ENCODE assay signal across 1 cellular context in the genomic region with DNA sequence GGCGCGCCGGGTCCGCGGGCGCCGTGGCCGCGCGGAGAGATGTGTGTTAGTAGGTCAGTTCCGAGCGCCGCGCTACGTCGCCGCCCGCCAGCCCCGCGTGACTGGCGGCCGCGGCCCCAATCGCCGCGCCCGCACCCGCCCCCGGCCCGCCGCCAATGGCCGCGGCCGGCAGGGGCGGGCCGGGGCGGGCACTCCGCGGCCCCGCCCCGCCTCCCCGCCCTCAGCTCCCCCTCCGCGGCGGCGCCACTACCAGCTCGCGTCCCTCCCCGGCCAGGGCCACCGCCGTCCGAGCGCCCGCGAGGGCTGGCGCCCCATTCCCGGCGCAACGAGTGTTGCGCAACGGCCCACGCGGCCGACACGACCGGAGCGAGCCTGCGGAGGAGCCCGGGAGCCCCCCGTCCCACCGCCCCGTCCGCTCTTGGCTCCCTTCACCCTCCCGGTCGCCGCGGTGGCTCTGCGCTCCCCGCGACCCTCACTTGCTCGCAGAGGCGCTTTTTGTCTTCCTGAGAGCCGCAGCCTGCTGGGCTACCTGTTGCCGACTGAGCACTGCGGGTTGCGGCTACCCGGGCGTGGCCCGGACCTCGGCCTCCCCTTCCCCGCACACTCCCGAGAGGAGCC.
A peak's percentile ranks its signal among the peaks of the same experiment; 100 is the strongest.
TF ChIP-seq lines count a peak whose summit lies in the region.

A gene with protein sequence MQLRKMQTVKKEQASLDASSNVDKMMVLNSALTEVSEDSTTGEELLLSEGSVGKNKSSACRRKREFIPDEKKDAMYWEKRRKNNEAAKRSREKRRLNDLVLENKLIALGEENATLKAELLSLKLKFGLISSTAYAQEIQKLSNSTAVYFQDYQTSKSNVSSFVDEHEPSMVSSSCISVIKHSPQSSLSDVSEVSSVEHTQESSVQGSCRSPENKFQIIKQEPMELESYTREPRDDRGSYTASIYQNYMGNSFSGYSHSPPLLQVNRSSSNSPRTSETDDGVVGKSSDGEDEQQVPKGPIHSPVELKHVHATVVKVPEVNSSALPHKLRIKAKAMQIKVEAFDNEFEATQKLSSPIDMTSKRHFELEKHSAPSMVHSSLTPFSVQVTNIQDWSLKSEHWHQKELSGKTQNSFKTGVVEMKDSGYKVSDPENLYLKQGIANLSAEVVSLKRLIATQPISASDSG (minus strand): TSS at position 48 of the 618 bp plus-strand sequence. CDS start 13,098 bp downstream, outside the sequence.

TF ChIP-seq in K562, 482 proteins besides CTCF, POLR2A, EP300 and RAD21 (continued from another document and continues in another):
- TF ChIP-seq, protein P1, sequence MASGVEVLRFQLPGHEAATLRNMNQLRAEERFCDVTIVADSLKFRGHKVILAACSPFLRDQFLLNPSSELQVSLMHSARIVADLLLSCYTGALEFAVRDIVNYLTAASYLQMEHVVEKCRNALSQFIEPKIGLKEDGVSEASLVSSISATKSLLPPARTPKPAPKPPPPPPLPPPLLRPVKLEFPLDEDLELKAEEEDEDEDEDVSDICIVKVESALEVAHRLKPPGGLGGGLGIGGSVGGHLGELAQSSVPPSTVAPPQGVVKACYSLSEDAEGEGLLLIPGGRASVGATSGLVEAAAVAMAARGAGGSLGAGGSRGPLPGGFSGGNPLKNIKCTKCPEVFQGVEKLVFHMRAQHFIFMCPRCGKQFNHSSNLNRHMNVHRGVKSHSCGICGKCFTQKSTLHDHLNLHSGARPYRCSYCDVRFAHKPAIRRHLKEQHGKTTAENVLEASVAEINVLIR (CRISPR knock-in tag; IDR thresholded peaks at IDR 0.05): no peak
- TF ChIP-seq MEF2A (IDR thresholded peaks at IDR 0.05; ENCODE audit: control insufficient read depth, low read depth, low read length) (no peak), NR2F6 (CRISPR knock-in tag; IDR thresholded peaks at IDR 0.05) (no peak), KLF1 (tag; IDR thresholded peaks at IDR 0.05) (no peak), PPARD (CRISPR knock-in tag; IDR thresholded peaks at IDR 0.05) (no peak), ZNF778 (CRISPR knock-in tag; IDR thresholded peaks at IDR 0.05) (no peak), CBX5 (IDR thresholded peaks at IDR 0.05; ENCODE audit: borderline replicate concordance, low read depth) (no peak), PHF8 (IDR thresholded peaks at IDR 0.05; ENCODE audit: borderline replicate concordance, low read length) (peak; percentile 65; the same call in 1 of the 2 replicates), ZNF311 (CRISPR knock-in tag; IDR thresholded peaks at IDR 0.05) (no peak)
- TF ChIP-seq, protein P2, sequence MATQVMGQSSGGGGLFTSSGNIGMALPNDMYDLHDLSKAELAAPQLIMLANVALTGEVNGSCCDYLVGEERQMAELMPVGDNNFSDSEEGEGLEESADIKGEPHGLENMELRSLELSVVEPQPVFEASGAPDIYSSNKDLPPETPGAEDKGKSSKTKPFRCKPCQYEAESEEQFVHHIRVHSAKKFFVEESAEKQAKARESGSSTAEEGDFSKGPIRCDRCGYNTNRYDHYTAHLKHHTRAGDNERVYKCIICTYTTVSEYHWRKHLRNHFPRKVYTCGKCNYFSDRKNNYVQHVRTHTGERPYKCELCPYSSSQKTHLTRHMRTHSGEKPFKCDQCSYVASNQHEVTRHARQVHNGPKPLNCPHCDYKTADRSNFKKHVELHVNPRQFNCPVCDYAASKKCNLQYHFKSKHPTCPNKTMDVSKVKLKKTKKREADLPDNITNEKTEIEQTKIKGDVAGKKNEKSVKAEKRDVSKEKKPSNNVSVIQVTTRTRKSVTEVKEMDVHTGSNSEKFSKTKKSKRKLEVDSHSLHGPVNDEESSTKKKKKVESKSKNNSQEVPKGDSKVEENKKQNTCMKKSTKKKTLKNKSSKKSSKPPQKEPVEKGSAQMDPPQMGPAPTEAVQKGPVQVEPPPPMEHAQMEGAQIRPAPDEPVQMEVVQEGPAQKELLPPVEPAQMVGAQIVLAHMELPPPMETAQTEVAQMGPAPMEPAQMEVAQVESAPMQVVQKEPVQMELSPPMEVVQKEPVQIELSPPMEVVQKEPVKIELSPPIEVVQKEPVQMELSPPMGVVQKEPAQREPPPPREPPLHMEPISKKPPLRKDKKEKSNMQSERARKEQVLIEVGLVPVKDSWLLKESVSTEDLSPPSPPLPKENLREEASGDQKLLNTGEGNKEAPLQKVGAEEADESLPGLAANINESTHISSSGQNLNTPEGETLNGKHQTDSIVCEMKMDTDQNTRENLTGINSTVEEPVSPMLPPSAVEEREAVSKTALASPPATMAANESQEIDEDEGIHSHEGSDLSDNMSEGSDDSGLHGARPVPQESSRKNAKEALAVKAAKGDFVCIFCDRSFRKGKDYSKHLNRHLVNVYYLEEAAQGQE (CRISPR knock-in tag; IDR thresholded peaks at IDR 0.05; ENCODE audit: low read depth): 0 out of 2 replicates have a peak, but pooled peaks have one; percentile 45
- TF ChIP-seq, protein P3, sequence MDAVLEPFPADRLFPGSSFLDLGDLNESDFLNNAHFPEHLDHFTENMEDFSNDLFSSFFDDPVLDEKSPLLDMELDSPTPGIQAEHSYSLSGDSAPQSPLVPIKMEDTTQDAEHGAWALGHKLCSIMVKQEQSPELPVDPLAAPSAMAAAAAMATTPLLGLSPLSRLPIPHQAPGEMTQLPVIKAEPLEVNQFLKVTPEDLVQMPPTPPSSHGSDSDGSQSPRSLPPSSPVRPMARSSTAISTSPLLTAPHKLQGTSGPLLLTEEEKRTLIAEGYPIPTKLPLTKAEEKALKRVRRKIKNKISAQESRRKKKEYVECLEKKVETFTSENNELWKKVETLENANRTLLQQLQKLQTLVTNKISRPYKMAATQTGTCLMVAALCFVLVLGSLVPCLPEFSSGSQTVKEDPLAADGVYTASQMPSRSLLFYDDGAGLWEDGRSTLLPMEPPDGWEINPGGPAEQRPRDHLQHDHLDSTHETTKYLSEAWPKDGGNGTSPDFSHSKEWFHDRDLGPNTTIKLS (IDR thresholded peaks at IDR 0.05; ENCODE audit: borderline replicate concordance, low read depth): no peak
- TF ChIP-seq, protein P4, sequence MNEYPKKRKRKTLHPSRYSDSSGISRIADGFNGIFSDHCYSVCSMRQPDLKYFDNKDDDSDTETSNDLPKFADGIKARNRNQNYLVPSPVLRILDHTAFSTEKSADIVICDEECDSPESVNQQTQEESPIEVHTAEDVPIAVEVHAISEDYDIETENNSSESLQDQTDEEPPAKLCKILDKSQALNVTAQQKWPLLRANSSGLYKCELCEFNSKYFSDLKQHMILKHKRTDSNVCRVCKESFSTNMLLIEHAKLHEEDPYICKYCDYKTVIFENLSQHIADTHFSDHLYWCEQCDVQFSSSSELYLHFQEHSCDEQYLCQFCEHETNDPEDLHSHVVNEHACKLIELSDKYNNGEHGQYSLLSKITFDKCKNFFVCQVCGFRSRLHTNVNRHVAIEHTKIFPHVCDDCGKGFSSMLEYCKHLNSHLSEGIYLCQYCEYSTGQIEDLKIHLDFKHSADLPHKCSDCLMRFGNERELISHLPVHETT (CRISPR knock-in tag; conservative IDR thresholded peaks at IDR 0.05 in 1 of 2, IDR thresholded peaks at IDR 0.05 in 1 of 2): 0 out of 4 replicates have a peak, but pooled peaks of 1 of the 2 experiments have one; percentile 35
- TF ChIP-seq, protein P5, sequence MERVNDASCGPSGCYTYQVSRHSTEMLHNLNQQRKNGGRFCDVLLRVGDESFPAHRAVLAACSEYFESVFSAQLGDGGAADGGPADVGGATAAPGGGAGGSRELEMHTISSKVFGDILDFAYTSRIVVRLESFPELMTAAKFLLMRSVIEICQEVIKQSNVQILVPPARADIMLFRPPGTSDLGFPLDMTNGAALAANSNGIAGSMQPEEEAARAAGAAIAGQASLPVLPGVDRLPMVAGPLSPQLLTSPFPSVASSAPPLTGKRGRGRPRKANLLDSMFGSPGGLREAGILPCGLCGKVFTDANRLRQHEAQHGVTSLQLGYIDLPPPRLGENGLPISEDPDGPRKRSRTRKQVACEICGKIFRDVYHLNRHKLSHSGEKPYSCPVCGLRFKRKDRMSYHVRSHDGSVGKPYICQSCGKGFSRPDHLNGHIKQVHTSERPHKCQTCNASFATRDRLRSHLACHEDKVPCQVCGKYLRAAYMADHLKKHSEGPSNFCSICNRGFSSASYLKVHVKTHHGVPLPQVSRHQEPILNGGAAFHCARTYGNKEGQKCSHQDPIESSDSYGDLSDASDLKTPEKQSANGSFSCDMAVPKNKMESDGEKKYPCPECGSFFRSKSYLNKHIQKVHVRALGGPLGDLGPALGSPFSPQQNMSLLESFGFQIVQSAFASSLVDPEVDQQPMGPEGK (CRISPR knock-in tag; IDR thresholded peaks at IDR 0.05; ENCODE audit: borderline replicate concordance): no peak
- TF ChIP-seq, protein P6, sequence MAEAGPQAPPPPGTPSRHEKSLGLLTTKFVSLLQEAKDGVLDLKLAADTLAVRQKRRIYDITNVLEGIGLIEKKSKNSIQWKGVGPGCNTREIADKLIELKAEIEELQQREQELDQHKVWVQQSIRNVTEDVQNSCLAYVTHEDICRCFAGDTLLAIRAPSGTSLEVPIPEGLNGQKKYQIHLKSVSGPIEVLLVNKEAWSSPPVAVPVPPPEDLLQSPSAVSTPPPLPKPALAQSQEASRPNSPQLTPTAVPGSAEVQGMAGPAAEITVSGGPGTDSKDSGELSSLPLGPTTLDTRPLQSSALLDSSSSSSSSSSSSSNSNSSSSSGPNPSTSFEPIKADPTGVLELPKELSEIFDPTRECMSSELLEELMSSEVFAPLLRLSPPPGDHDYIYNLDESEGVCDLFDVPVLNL (CRISPR knock-in tag; IDR thresholded peaks at IDR 0.05; ENCODE audit: low read depth): no peak
- TF ChIP-seq, protein P7, sequence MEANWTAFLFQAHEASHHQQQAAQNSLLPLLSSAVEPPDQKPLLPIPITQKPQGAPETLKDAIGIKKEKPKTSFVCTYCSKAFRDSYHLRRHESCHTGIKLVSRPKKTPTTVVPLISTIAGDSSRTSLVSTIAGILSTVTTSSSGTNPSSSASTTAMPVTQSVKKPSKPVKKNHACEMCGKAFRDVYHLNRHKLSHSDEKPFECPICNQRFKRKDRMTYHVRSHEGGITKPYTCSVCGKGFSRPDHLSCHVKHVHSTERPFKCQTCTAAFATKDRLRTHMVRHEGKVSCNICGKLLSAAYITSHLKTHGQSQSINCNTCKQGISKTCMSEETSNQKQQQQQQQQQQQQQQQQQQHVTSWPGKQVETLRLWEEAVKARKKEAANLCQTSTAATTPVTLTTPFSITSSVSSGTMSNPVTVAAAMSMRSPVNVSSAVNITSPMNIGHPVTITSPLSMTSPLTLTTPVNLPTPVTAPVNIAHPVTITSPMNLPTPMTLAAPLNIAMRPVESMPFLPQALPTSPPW (CRISPR knock-in tag; IDR thresholded peaks at IDR 0.05): peak; percentile 19; the same call in 1 of the 2 replicates
- TF ChIP-seq, protein P8, sequence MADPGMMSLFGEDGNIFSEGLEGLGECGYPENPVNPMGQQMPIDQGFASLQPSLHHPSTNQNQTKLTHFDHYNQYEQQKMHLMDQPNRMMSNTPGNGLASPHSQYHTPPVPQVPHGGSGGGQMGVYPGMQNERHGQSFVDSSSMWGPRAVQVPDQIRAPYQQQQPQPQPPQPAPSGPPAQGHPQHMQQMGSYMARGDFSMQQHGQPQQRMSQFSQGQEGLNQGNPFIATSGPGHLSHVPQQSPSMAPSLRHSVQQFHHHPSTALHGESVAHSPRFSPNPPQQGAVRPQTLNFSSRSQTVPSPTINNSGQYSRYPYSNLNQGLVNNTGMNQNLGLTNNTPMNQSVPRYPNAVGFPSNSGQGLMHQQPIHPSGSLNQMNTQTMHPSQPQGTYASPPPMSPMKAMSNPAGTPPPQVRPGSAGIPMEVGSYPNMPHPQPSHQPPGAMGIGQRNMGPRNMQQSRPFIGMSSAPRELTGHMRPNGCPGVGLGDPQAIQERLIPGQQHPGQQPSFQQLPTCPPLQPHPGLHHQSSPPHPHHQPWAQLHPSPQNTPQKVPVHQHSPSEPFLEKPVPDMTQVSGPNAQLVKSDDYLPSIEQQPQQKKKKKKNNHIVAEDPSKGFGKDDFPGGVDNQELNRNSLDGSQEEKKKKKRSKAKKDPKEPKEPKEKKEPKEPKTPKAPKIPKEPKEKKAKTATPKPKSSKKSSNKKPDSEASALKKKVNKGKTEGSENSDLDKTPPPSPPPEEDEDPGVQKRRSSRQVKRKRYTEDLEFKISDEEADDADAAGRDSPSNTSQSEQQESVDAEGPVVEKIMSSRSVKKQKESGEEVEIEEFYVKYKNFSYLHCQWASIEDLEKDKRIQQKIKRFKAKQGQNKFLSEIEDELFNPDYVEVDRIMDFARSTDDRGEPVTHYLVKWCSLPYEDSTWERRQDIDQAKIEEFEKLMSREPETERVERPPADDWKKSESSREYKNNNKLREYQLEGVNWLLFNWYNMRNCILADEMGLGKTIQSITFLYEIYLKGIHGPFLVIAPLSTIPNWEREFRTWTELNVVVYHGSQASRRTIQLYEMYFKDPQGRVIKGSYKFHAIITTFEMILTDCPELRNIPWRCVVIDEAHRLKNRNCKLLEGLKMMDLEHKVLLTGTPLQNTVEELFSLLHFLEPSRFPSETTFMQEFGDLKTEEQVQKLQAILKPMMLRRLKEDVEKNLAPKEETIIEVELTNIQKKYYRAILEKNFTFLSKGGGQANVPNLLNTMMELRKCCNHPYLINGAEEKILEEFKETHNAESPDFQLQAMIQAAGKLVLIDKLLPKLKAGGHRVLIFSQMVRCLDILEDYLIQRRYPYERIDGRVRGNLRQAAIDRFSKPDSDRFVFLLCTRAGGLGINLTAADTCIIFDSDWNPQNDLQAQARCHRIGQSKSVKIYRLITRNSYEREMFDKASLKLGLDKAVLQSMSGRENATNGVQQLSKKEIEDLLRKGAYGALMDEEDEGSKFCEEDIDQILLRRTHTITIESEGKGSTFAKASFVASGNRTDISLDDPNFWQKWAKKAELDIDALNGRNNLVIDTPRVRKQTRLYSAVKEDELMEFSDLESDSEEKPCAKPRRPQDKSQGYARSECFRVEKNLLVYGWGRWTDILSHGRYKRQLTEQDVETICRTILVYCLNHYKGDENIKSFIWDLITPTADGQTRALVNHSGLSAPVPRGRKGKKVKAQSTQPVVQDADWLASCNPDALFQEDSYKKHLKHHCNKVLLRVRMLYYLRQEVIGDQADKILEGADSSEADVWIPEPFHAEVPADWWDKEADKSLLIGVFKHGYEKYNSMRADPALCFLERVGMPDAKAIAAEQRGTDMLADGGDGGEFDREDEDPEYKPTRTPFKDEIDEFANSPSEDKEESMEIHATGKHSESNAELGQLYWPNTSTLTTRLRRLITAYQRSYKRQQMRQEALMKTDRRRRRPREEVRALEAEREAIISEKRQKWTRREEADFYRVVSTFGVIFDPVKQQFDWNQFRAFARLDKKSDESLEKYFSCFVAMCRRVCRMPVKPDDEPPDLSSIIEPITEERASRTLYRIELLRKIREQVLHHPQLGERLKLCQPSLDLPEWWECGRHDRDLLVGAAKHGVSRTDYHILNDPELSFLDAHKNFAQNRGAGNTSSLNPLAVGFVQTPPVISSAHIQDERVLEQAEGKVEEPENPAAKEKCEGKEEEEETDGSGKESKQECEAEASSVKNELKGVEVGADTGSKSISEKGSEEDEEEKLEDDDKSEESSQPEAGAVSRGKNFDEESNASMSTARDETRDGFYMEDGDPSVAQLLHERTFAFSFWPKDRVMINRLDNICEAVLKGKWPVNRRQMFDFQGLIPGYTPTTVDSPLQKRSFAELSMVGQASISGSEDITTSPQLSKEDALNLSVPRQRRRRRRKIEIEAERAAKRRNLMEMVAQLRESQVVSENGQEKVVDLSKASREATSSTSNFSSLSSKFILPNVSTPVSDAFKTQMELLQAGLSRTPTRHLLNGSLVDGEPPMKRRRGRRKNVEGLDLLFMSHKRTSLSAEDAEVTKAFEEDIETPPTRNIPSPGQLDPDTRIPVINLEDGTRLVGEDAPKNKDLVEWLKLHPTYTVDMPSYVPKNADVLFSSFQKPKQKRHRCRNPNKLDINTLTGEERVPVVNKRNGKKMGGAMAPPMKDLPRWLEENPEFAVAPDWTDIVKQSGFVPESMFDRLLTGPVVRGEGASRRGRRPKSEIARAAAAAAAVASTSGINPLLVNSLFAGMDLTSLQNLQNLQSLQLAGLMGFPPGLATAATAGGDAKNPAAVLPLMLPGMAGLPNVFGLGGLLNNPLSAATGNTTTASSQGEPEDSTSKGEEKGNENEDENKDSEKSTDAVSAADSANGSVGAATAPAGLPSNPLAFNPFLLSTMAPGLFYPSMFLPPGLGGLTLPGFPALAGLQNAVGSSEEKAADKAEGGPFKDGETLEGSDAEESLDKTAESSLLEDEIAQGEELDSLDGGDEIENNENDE (IDR thresholded peaks at IDR 0.05; ENCODE audit: low read depth, low read length): no peak
